23 cellular contexts compared by ENCODE assay signal in genomic region chrX:13198762-13199064, GRCh38.
"Had no signal": no experiment of that assay in that cellular context is flagged by ENCODE, and none has a peak within 500 bp of the region (broad histone marks: within the 10 kb centered on the region; RNA-seq: fewer than 3 reads in every experiment).

No MANE protein-coding gene starts in this region.

- H3K4me1 ChIP-seq: left lung, right lobe of liver had no signal

- H3K9ac ChIP-seq: parathyroid adenoma had no signal

- H3K4me3 Mint-ChIP-seq: activated B cell treated with CpG ODN at 0.5 μM for 24 hours; activated CD8-positive, alpha-beta T cell treated with anti-CD3 and anti-CD28 coated beads for 36 hours; activated naive CD8-positive, alpha-beta T cell treated with anti-CD3 and anti-CD28 coated beads for 36 hours; activated T-helper 17 cell treated with anti-CD3 and anti-CD28 coated beads, Interleukin-2, amount 50 U/mL, for 72 hours; T-helper 2 cell treated with Interferon-gamma antibody and Interleukin-4, amounts not matched to agents 5 μg/mL and 100 μg/mL, for 36 hours had no signal

- H3K9me3 Mint-ChIP-seq: activated B cell treated with CpG ODN at 0.5 μM for 24 hours; activated CD8-positive, alpha-beta T cell treated with anti-CD3 and anti-CD28 coated beads for 36 hours; activated naive CD8-positive, alpha-beta T cell treated with anti-CD3 and anti-CD28 coated beads for 36 hours; activated T-helper 17 cell treated with anti-CD3 and anti-CD28 coated beads, Interleukin-2, amount 50 U/mL, for 72 hours; T-helper 2 cell treated with Interferon-gamma antibody and Interleukin-4, amounts not matched to agents 5 μg/mL and 100 μg/mL, for 36 hours had no signal

- H2AFZ ChIP-seq: parathyroid adenoma had no signal

- H3K36me3 Mint-ChIP-seq: activated naive CD8-positive, alpha-beta T cell treated with anti-CD3 and anti-CD28 coated beads for 36 hours had no signal

- H3K4me1 Mint-ChIP-seq: activated naive CD8-positive, alpha-beta T cell treated with anti-CD3 and anti-CD28 coated beads for 36 hours; activated T-helper 17 cell treated with anti-CD3 and anti-CD28 coated beads, Interleukin-2, amount 50 U/mL, for 72 hours had no signal

- H3K79me2 ChIP-seq: parathyroid adenoma had no signal

- DNase-seq: activated B cell treated with CpG ODN at 0.5 μM for 24 hours; activated CD4-positive, alpha-beta T cell treated with anti-CD3 and anti-CD28 coated beads for 48 hours; activated CD8-positive, alpha-beta T cell treated with anti-CD3 and anti-CD28 coated beads for 36 hours; activated naive CD4-positive, alpha-beta T cell; activated naive CD8-positive, alpha-beta T cell treated with anti-CD3 and anti-CD28 coated beads for 36 hours; activated T-cell treated with anti-CD3 and anti-CD28 coated beads, Interleukin-2, amount 50 U/mL, for 1 hour; amniotic stem cell; central memory CD4-positive, alpha-beta T cell; erythroblast; foreskin melanocyte; glutamatergic neuron; left lung; right lobe of liver; small intestine; stimulated activated CD4-positive, alpha-beta T cell treated with anti-CD3 and anti-CD28 coated beads, Interleukin-4, amount 100 ng/mL, for 1 hour; stomach; upper lobe of left lung had no signal

- H3K27me3 Mint-ChIP-seq: activated B cell treated with CpG ODN at 0.5 μM for 24 hours; activated CD8-positive, alpha-beta T cell treated with anti-CD3 and anti-CD28 coated beads for 36 hours; activated naive CD8-positive, alpha-beta T cell treated with anti-CD3 and anti-CD28 coated beads for 36 hours; activated T-helper 17 cell treated with anti-CD3 and anti-CD28 coated beads, Interleukin-2, amount 50 U/mL, for 72 hours had no signal

- ATAC-seq: activated CD8-positive, alpha-beta T cell treated with anti-CD3 and anti-CD28 coated beads for 36 hours; activated T-helper 17 cell treated with anti-CD3 and anti-CD28 coated beads, Interleukin-2, amount 50 U/mL, for 72 hours; left lung; right lobe of liver had no signal

- H3K27me3 ChIP-seq: body of pancreas, left lung, neutrophil, right lobe of liver, stomach, upper lobe of left lung had no signal

- H3K36me3 ChIP-seq: left lung, neutrophil, right lobe of liver, stomach, upper lobe of left lung had no signal

- H3K4me3 ChIP-seq: body of pancreas, coronary artery, left lung, right lobe of liver, stomach, upper lobe of left lung had no signal

- H3K27ac ChIP-seq: coronary artery, left lung, neutrophil, parathyroid adenoma, right lobe of liver, stomach, upper lobe of left lung had no signal

- H3K9me3 ChIP-seq: body of pancreas, left lung, neutrophil, right lobe of liver, stomach, upper lobe of left lung had no signal

- H3K27ac Mint-ChIP-seq: activated B cell treated with CpG ODN at 0.5 μM for 24 hours; activated CD8-positive, alpha-beta T cell treated with anti-CD3 and anti-CD28 coated beads for 36 hours; activated naive CD8-positive, alpha-beta T cell treated with anti-CD3 and anti-CD28 coated beads for 36 hours; activated T-helper 17 cell treated with anti-CD3 and anti-CD28 coated beads, Interleukin-2, amount 50 U/mL, for 72 hours; T-helper 2 cell treated with Interferon-gamma antibody and Interleukin-4, amounts not matched to agents 5 μg/mL and 100 μg/mL, for 36 hours had no signal
